Comparison of ENCODE assay signal across 24 cellular contexts in the genomic region with DNA sequence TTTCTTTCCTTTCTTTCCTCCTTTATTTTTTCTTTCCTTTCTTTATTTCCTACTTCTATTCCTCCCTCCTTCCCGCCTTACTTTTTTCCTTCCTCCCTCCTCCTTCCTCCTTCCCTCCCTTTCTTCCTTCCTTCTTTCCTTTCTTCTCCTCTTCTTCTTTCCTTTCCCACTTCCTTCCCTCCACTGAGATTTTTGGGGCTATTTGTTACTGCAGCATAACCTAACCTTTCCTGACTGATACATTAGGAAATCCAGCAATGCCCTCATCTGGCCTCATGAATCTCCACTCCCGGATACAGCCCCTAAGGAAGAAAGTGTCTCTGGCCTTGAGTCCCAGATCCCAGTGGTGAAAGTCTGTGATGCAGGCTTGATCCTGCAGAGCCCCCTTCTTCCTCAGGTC.
"Had no signal": no experiment of that assay in that cellular context is flagged by ENCODE, and none has a peak within 500 bp of the region (broad histone marks: within the 10 kb centered on the region; RNA-seq: fewer than 3 reads in every experiment).

No MANE protein-coding gene starts in this region.

- H3K4me1 Mint-ChIP-seq: endodermal cell had no signal

- ATAC-seq: effector memory CD8-positive, alpha-beta T cell; esophagus mucosa; gastroesophageal sphincter; heart right ventricle; left cardiac atrium; left lung; left ventricle myocardium superior; lower lobe of right lung had no signal

- H3K27ac Mint-ChIP-seq: dendritic cell treated with granulocyte-macrophage colony-stimulating factor and Interleukin-4, amounts not matched to agents 40 ng/mL and 50 ng/mL, for 4 days; effector memory CD8-positive, alpha-beta T cell; endodermal cell had no signal

- H3K27me3 ChIP-seq: colonic mucosa had no signal

- H3K36me3 ChIP-seq: colonic mucosa, esophagus squamous epithelium, gastroesophageal sphincter, heart right ventricle, left lung, lower lobe of right lung had no signal

- DNase-seq: colonic mucosa; cortex of kidney; effector CD8-positive, alpha-beta T cell; effector memory CD8-positive, alpha-beta T cell; endodermal cell; erythroblast; esophagus squamous epithelium; foreskin fibroblast; foreskin melanocyte; heart right ventricle; hippocampal formation; left cardiac atrium; left lung; left ventricle myocardium superior; lower lobe of right lung; mesenchymal stem cell; midbrain had no signal

- FAIRE-seq: endometrium, islet of Langerhans, keratinocyte had no signal

- H3K9me3 ChIP-seq: colonic mucosa, left lung, lower lobe of right lung had no signal

- H3K4me3 ChIP-seq: colonic mucosa, esophagus squamous epithelium, gastroesophageal sphincter, heart right ventricle, left lung, lower lobe of right lung had no signal

- H3K4me1 ChIP-seq: colonic mucosa, esophagus squamous epithelium, gastroesophageal sphincter, heart right ventricle, left lung, lower lobe of right lung had no signal

- H3K27ac ChIP-seq: colonic mucosa, epithelial cell of prostate, esophagus squamous epithelium, gastroesophageal sphincter, heart right ventricle, left lung, lower lobe of right lung had no signal

- H3K4me3 Mint-ChIP-seq: dendritic cell treated with granulocyte-macrophage colony-stimulating factor and Interleukin-4, amounts not matched to agents 40 ng/mL and 50 ng/mL, for 4 days; effector memory CD8-positive, alpha-beta T cell; endodermal cell had no signal
